In the genomic region with DNA sequence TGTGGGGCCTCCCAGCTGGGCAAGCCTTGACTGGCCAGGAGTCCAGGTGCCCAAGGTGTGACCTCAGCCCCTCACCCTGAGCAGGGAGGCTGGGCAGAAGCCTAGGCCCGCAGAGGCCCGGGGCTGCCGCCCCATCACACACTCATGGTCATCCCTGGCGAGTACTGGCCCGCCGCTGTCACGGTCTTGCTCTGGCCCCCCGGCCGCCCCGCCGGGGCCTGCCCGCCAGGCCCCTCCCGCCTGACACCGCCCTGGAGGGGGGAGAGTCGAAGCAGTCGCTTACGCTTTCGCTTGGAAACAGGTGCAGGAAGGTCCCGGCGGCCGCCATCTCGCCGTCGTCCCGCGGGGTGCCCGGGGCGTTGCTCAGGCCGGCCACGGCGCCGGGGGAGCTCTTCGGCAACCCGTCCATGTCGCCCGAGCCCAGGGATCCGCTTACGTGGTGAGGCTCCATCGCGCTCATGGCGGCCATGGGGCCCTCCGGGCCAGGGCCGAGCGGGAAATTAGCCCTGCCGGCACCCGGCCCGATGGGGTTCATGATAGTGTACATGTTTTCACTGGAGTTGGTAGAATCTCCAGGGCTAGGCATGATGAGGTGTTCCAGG, we compare ENCODE assay signal across 1 cellular context.
TF ChIP-seq lines count a peak whose summit lies in the region.

No MANE protein-coding gene starts in this region.

TF ChIP-seq in GM23338, 12 proteins besides CTCF, POLR2A, EP300 and RAD21 (continued from another document):
- TF ChIP-seq, protein P1, sequence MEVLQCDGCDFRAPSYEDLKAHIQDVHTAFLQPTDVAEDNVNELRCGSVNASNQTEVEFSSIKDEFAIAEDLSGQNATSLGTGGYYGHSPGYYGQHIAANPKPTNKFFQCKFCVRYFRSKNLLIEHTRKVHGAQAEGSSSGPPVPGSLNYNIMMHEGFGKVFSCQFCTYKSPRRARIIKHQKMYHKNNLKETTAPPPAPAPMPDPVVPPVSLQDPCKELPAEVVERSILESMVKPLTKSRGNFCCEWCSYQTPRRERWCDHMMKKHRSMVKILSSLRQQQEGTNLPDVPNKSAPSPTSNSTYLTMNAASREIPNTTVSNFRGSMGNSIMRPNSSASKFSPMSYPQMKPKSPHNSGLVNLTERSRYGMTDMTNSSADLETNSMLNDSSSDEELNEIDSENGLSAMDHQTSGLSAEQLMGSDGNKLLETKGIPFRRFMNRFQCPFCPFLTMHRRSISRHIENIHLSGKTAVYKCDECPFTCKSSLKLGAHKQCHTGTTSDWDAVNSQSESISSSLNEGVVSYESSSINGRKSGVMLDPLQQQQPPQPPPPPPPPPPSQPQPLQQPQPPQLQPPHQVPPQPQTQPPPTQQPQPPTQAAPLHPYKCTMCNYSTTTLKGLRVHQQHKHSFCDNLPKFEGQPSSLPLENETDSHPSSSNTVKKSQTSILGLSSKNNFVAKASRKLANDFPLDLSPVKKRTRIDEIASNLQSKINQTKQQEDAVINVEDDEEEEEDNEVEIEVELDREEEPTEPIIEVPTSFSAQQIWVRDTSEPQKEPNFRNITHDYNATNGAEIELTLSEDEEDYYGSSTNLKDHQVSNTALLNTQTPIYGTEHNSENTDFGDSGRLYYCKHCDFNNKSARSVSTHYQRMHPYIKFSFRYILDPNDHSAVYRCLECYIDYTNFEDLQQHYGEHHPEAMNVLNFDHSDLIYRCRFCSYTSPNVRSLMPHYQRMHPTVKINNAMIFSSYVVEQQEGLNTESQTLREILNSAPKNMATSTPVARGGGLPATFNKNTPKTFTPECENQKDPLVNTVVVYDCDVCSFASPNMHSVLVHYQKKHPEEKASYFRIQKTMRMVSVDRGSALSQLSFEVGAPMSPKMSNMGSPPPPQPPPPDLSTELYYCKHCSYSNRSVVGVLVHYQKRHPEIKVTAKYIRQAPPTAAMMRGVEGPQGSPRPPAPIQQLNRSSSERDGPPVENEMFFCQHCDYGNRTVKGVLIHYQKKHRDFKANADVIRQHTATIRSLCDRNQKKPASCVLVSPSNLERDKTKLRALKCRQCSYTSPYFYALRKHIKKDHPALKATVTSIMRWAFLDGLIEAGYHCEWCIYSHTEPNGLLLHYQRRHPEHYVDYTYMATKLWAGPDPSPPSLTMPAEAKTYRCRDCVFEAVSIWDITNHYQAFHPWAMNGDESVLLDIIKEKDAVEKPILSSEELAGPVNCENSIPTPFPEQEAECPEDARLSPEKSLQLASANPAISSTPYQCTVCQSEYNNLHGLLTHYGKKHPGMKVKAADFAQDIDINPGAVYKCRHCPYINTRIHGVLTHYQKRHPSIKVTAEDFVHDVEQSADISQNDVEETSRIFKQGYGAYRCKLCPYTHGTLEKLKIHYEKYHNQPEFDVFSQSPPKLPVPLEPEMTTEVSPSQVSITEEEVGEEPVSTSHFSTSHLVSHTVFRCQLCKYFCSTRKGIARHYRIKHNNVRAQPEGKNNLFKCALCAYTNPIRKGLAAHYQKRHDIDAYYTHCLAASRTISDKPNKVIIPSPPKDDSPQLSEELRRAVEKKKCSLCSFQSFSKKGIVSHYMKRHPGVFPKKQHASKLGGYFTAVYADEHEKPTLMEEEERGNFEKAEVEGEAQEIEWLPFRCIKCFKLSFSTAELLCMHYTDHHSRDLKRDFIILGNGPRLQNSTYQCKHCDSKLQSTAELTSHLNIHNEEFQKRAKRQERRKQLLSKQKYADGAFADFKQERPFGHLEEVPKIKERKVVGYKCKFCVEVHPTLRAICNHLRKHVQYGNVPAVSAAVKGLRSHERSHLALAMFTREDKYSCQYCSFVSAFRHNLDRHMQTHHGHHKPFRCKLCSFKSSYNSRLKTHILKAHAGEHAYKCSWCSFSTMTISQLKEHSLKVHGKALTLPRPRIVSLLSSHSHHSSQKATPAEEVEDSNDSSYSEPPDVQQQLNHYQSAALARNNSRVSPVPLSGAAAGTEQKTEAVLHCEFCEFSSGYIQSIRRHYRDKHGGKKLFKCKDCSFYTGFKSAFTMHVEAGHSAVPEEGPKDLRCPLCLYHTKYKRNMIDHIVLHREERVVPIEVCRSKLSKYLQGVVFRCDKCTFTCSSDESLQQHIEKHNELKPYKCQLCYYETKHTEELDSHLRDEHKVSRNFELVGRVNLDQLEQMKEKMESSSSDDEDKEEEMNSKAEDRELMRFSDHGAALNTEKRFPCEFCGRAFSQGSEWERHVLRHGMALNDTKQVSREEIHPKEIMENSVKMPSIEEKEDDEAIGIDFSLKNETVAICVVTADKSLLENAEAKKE (CRISPR knock-in tag; IDR thresholded peaks at IDR 0.05) = no peak
